ENCODE assay signal across 9 cellular contexts in genomic region chr5:59587489-59588337, GRCh38.
A peak's percentile ranks its signal among the peaks of the same experiment; 100 is the strongest.
DNase-seq lines count a peak whose midpoint lies in the region; ATAC-seq, FAIRE-seq and TF ChIP-seq lines count a peak whose summit lies in the region.
"Had no signal": no experiment of that assay in that cellular context is flagged by ENCODE, and none has a peak within 500 bp of the region (broad histone marks: within the 10 kb centered on the region; RNA-seq: fewer than 3 reads in every experiment).

No MANE protein-coding gene starts in this region.

- no peak overlapping the region for H3K4me3 ChIP-seq in mammary epithelial cell (replicated peaks in 1 of 3; ENCODE audit: insufficient read depth in 1 of 3, low read depth in 2 of 3, low read length in 3 of 3)
- peak overlapping the region; percentile 4 to 41 for H3K4me3 ChIP-seq in small intestine (ENCODE audit: low read depth in 1 of 2, low read length in 2 of 2)

- H3K36me3 ChIP-seq in mammary epithelial cell (ENCODE audit: insufficient read depth, low read length) (no peaks in the 10 kb centered on the region), small intestine (ENCODE audit: control insufficient read depth in 2 of 2, insufficient read depth in 2 of 2, low read length in 2 of 2) (no peaks in the 10 kb centered on the region)

- no peak overlapping the region for H3K9ac ChIP-seq in mammary epithelial cell (ENCODE audit: insufficient read depth, low read length)

- H3K4me1 ChIP-seq in mammary epithelial cell (ENCODE audit: insufficient read depth, low read length) = peaks cover 20% of the 10 kb centered on the region
- H3K4me1 ChIP-seq in small intestine (ENCODE audit: control insufficient read depth in 2 of 2, insufficient read depth in 1 of 2, low read depth in 1 of 2, low read length in 1 of 2) = peaks cover 6 to 8% of the 10 kb centered on the region in 2 donors

- no peak for TF ChIP-seq CTCF in D721Med (IDR thresholded peaks at IDR 0.05; ENCODE audit: insufficient read depth, missing control alignments)
- no peak for TF ChIP-seq CTCF in mammary epithelial cell (conservative IDR thresholded peaks at IDR 0.05 in 1 of 2, IDR thresholded peaks at IDR 0.05 in 1 of 2; ENCODE audit: extremely low read depth in 1 of 2, insufficient read depth in 1 of 2, low read depth in 1 of 2, low read length in 2 of 2)

- 22% methylated on average over 16 of the region's 17 CpGs for WGBS in mammary epithelial cell (ENCODE audit: low coverage, missing lambda C conversion rate)
- 8 to 17% (median 17%) methylated on average over 17 of the region's 17 CpGs for WGBS in small intestine, 3 donors

- H2AFZ ChIP-seq in mammary epithelial cell (ENCODE audit: low read depth, low read length) = peak overlapping the region; percentile 6

- H3K9me3 ChIP-seq in mammary epithelial cell (replicated peaks; ENCODE audit: insufficient read depth, low read length) (no peaks in the 10 kb centered on the region), small intestine (ENCODE audit: control insufficient read depth, low read depth) (no peaks in the 10 kb centered on the region)

- dilution Hi-C loops in mammary epithelial cell (cut with HindIII; ENCODE audit: low sequenced_read_pairs) = no loop called here

- no peaks in the 10 kb centered on the region for H3K27me3 ChIP-seq in mammary epithelial cell (ENCODE audit: insufficient read depth, low read length)
- no peaks in the 10 kb centered on the region for H3K27me3 ChIP-seq in small intestine (ENCODE audit: control insufficient read depth in 2 of 2, insufficient read depth in 2 of 2, low read length in 2 of 2)

- H3K79me2 ChIP-seq in mammary epithelial cell (ENCODE audit: insufficient read depth, low read length) = no peaks in the 10 kb centered on the region

- H3K4me2 ChIP-seq in mammary epithelial cell (ENCODE audit: insufficient read depth, low read depth, low read length) = peak overlapping the region; percentile 31

- no peak for ATAC-seq in stimulated activated naive CD8-positive, alpha-beta T cell treated with anti-CD3 and anti-CD28 coated beads, Interleukin-15, Interleukin-2, amounts not matched to agents 100 U/mL and 50 U/mL, for 24 hours

- in situ Hi-C loops in mammary epithelial cell (cut with MboI; ENCODE audit: low sequenced_read_pairs in 2 of 2) = no loop called here

- DNase-seq in D721Med (ENCODE audit: insufficient read length, low spot score) (no peak), NCI-H187 (lab: John Stamatoyannopoulos, UW) (peak; percentile 23 to 43), mammary epithelial cell (no peak), iPS-NIHi7 (ENCODE audit: extremely low spot score) (peak; percentile 82), small intestine (peak; percentile 81), MV-4-11 (lab: John Stamatoyannopoulos, UW) (no peak)
- DNase-seq in activated CD8-positive, alpha-beta memory T cell treated with anti-CD3 and anti-CD28 coated beads for 24 hours = no peak
- DNase-seq in stimulated activated naive CD8-positive, alpha-beta T cell treated with anti-CD3 and anti-CD28 coated beads, Interleukin-15, Interleukin-2, amounts not matched to agents 100 U/mL and 50 U/mL, for 24 hours = no peak

- intact Hi-C loops in mammary epithelial cell (cut with micrococcal nuclease) = no loop called here

- H3K27ac ChIP-seq in mammary epithelial cell (ENCODE audit: insufficient read depth, low read depth, low read length) (no peak overlapping the region), small intestine (ENCODE audit: low read depth in 1 of 2, low read length in 1 of 2) (peak overlapping the region in 1 of 2 donors; percentile 60)

- CTCF ChIA-PET in mammary epithelial cell (lab: Charles Lee; ENCODE audit: low non-redundant PET) = no interaction called here

- no TSS peak for BruUV-seq in mammary epithelial cell (replicated peaks; lab: Mats Ljungman, UMichigan)

- no peaks in the 10 kb centered on the region for H4K20me1 ChIP-seq in mammary epithelial cell (ENCODE audit: insufficient read depth, low read length)

- FAIRE-seq in D721Med (lab: Jason Lieb, UNC) (peak; percentile 53), small intestine (lab: Jason Lieb, UNC) (no peak)
- FAIRE-seq: keratinocyte had no signal

Comparison
In these comparisons a context has a peak if more than half of its experiments do, and no peak if none do; other contexts are left out.
1. DNase-seq: peak in NCI-H187 (2 of 2), iPS-NIHi7 (single experiment) and small intestine (single experiment); none in D721Med (single experiment), mammary epithelial cell (single experiment), activated CD8-positive, alpha-beta memory T cell treated with anti-CD3 and anti-CD28 coated beads for 24 hours (single experiment), MV-4-11 (single experiment) and stimulated activated naive CD8-positive, alpha-beta T cell treated with anti-CD3 and anti-CD28 coated beads, Interleukin-15, Interleukin-2, amounts not matched to agents 100 U/mL and 50 U/mL, for 24 hours (single experiment).
2. H3K4me3 ChIP-seq: peak in small intestine (2 of 2); none in mammary epithelial cell (0 of 3).